1 cellular context compared by ENCODE assay signal in the genomic region with DNA sequence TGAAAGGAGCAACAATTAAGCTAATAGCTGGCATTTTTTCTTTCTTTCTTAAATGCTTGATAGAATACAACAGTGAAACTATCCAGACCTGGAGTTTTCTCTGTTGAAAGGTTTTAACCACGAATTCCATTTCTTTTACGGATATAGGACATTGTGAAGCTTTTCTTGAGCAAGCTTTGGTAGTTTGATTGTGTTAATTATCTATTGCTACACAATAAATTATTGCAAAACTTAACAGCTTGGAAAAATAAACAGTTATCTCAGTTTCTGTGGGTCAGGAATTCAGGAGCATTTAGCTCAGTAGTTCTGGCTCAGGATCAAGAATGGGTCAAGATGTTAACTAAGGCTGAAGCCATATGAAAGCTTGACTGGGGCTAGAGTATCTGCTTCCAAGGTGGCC.
TF ChIP-seq lines count a peak whose summit lies in the region.

No MANE protein-coding gene starts in this region.

TF ChIP-seq in endothelial cell of umbilical vein, 7 proteins besides CTCF, POLR2A, EP300 and RAD21 (continued from another document):
- TF ChIP-seq GATA2 (IDR thresholded peaks at IDR 0.05; ENCODE audit: insufficient read depth, insufficient read length, low read depth, low read length) (no peak), FOS (IDR thresholded peaks at IDR 0.05; ENCODE audit: borderline replicate concordance, insufficient read depth, low read length) (no peak)
- TF ChIP-seq, protein P1, sequence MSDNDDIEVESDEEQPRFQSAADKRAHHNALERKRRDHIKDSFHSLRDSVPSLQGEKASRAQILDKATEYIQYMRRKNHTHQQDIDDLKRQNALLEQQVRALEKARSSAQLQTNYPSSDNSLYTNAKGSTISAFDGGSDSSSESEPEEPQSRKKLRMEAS (IDR thresholded peaks at IDR 0.05; ENCODE audit: insufficient read depth, insufficient read length): no peak
